Comparison of ENCODE assay signal across 13 cellular contexts in genomic region chr17:71633391-71633849, GRCh38.
DNase-seq lines count a peak whose midpoint lies in the region; ATAC-seq, FAIRE-seq and TF ChIP-seq lines count a peak whose summit lies in the region.
"Had no signal": no experiment of that assay in that cellular context is flagged by ENCODE, and none has a peak within 500 bp of the region (broad histone marks: within the 10 kb centered on the region; RNA-seq: fewer than 3 reads in every experiment).

No MANE protein-coding gene starts in this region.

- FAIRE-seq in GM19239 (lab: Jason Lieb, UNC): no peak
- FAIRE-seq: endometrium, GM18507 had no signal

- intact Hi-C loops in left colon (cut with DNase I, micrococcal nuclease): no loop called here

- TF ChIP-seq EP300 in Ishikawa (IDR thresholded peaks at IDR 0.05; ENCODE audit: borderline replicate concordance): peak; percentile 75; the same call in 1 of the 2 replicates

- TF ChIP-seq RAD21 in Ishikawa (IDR thresholded peaks at IDR 0.05; ENCODE audit: low read depth): no peak

- DNase-seq in AG09309 (ENCODE audit: low read depth) (peak; percentile 83), astrocyte of the hippocampus (ENCODE audit: low read depth, low spot score) (peak; percentile 82), left colon (peak; percentile 60 to 84), GM19239 (ENCODE audit: insufficient read length, low spot score) (no peak)
- DNase-seq in stimulated activated CD8-positive, alpha-beta memory T cell treated with anti-CD3 and anti-CD28 coated beads, Interleukin-4, amount 100 ng/mL, for 48 hours: no peak
- DNase-seq: activated naive CD4-positive, alpha-beta T cell treated with Interleukin-2 at 50 U/mL for 16 hours; CD8-positive, alpha-beta memory T cell; left ventricle myocardium inferior had no signal

- ATAC-seq in left colon (peak; percentile 97), HG02870 (IDR thresholded peaks at IDR 0.05; ENCODE audit: unreplicated experiment) (no peak), HG02623 (IDR thresholded peaks at IDR 0.05; ENCODE audit: unreplicated experiment) (no peak)

- no peak overlapping the region for H3K4me3 ChIP-seq in AG09309 (ENCODE audit: control insufficient read depth, low read depth, low read length)
- H3K4me3 ChIP-seq: left ventricle myocardium inferior had no signal

- TF ChIP-seq CTCF in AG09309 (IDR thresholded peaks at IDR 0.05; ENCODE audit: control insufficient read depth, insufficient read depth, low read depth, low read length, missing control alignments): no peak

TF ChIP-seq in Ishikawa, 13 proteins besides CTCF, POLR2A, EP300 and RAD21:
- TF ChIP-seq TEAD4 (IDR thresholded peaks at IDR 0.05): peak; percentile 69
- TF ChIP-seq, protein P1, sequence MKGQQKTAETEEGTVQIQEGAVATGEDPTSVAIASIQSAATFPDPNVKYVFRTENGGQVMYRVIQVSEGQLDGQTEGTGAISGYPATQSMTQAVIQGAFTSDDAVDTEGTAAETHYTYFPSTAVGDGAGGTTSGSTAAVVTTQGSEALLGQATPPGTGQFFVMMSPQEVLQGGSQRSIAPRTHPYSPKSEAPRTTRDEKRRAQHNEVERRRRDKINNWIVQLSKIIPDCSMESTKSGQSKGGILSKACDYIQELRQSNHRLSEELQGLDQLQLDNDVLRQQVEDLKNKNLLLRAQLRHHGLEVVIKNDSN (IDR thresholded peaks at IDR 0.05): no peak
- TF ChIP-seq, protein P2, sequence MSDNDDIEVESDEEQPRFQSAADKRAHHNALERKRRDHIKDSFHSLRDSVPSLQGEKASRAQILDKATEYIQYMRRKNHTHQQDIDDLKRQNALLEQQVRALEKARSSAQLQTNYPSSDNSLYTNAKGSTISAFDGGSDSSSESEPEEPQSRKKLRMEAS (IDR thresholded peaks at IDR 0.05): no peak
- TF ChIP-seq TAF1 (IDR thresholded peaks at IDR 0.05; ENCODE audit: low read depth): 0 out of 2 replicates have a peak, but pooled peaks have one; percentile 20
- peak; percentile 55; the same call in 1 of the 2 replicates for TF ChIP-seq FOXM1 (IDR thresholded peaks at IDR 0.05; ENCODE audit: borderline replicate concordance, low read depth)
- TF ChIP-seq CEBPB (IDR thresholded peaks at IDR 0.05): peak; percentile 87
- TF ChIP-seq NFIC (IDR thresholded peaks at IDR 0.05): peak; percentile 51; the same call in 1 of the 2 replicates
- TF ChIP-seq TCF12 (IDR thresholded peaks at IDR 0.05; ENCODE audit: low read depth): peak; percentile 84
- TF ChIP-seq EGR1 (IDR thresholded peaks at IDR 0.05): no peak
- TF ChIP-seq, protein P3, sequence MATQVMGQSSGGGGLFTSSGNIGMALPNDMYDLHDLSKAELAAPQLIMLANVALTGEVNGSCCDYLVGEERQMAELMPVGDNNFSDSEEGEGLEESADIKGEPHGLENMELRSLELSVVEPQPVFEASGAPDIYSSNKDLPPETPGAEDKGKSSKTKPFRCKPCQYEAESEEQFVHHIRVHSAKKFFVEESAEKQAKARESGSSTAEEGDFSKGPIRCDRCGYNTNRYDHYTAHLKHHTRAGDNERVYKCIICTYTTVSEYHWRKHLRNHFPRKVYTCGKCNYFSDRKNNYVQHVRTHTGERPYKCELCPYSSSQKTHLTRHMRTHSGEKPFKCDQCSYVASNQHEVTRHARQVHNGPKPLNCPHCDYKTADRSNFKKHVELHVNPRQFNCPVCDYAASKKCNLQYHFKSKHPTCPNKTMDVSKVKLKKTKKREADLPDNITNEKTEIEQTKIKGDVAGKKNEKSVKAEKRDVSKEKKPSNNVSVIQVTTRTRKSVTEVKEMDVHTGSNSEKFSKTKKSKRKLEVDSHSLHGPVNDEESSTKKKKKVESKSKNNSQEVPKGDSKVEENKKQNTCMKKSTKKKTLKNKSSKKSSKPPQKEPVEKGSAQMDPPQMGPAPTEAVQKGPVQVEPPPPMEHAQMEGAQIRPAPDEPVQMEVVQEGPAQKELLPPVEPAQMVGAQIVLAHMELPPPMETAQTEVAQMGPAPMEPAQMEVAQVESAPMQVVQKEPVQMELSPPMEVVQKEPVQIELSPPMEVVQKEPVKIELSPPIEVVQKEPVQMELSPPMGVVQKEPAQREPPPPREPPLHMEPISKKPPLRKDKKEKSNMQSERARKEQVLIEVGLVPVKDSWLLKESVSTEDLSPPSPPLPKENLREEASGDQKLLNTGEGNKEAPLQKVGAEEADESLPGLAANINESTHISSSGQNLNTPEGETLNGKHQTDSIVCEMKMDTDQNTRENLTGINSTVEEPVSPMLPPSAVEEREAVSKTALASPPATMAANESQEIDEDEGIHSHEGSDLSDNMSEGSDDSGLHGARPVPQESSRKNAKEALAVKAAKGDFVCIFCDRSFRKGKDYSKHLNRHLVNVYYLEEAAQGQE (IDR thresholded peaks at IDR 0.05; ENCODE audit: low read depth): no peak
- no peak for TF ChIP-seq CREB1 (IDR thresholded peaks at IDR 0.05; ENCODE audit: low read depth)
- no peak for TF ChIP-seq YY1 (IDR thresholded peaks at IDR 0.05; ENCODE audit: low read depth)
- TF ChIP-seq ZBTB7A (IDR thresholded peaks at IDR 0.05; ENCODE audit: low read depth): no peak
TF ChIP-seq in Ishikawa: peak in this region for 6.

Comparison
In these comparisons a context has a peak if more than half of its experiments do, and no peak if none do; other contexts are left out.
1. DNase-seq: peak in AG09309 (single experiment), astrocyte of the hippocampus (single experiment) and left colon (2 of 2); none in GM19239 (single experiment) and stimulated activated CD8-positive, alpha-beta memory T cell treated with anti-CD3 and anti-CD28 coated beads, Interleukin-4, amount 100 ng/mL, for 48 hours (single experiment).